Comparison of ENCODE assay signal across 27 cellular contexts in genomic region chr10:111139567-111139966, GRCh38.
"Had no signal": no experiment of that assay in that cellular context is flagged by ENCODE, and none has a peak within 500 bp of the region (broad histone marks: within the 10 kb centered on the region; RNA-seq: fewer than 3 reads in every experiment).

No MANE protein-coding gene starts in this region.

- FAIRE-seq: keratinocyte had no signal

- DNase-seq: hippocampal formation; left colon; left ventricle myocardium inferior; mesendoderm; naive B cell; natural killer cell; nephron progenitor cell; occipital lobe; psoas muscle; right cardiac atrium; stimulated activated CD4-positive, alpha-beta T cell treated with anti-CD3 and anti-CD28 coated beads, Interleukin-12 subunit alpha, Interleukin-12 subunit beta, amount 100 ng/mL, for 4 hours; stimulated activated CD4-positive, alpha-beta T cell treated with anti-CD3 and anti-CD28 coated beads, Interleukin-15, amount 100 ng/mL, for 24 hours; stimulated activated CD4-positive, alpha-beta T cell treated with anti-CD3 and anti-CD28 coated beads, Interleukin-2, amount 100 ng/mL, for 24 hours; stimulated activated CD4-positive, alpha-beta T cell treated with anti-CD3 and anti-CD28 coated beads, Interleukin-4, amount 100 ng/mL, for 1 hour; stimulated activated naive CD4-positive, alpha-beta T cell; tibial artery; trophoblast cell; uterus had no signal

- H3K27me3 ChIP-seq: neutrophil, uterus had no signal

- ATAC-seq: left colon, natural killer cell, psoas muscle, right cardiac atrium, sciatic nerve had no signal

- H3K4me1 ChIP-seq: left ventricle myocardium inferior, parathyroid adenoma, psoas muscle, suprapubic skin, tibial artery, uterus had no signal

- H3K36me3 ChIP-seq: left ventricle myocardium inferior, neural progenitor cell, neutrophil, suprapubic skin, thoracic aorta, tibial artery, uterus had no signal

- H3K4me3 ChIP-seq: left ventricle myocardium inferior, lung, neural progenitor cell, psoas muscle, skin epidermis, suprapubic skin, thoracic aorta, tibial artery, uterus had no signal

- H3K9me3 ChIP-seq: left ventricle myocardium inferior, neutrophil, psoas muscle, suprapubic skin, thoracic aorta, tibial artery, uterus had no signal

- H3K79me2 ChIP-seq: parathyroid adenoma had no signal

- H2AFZ ChIP-seq: neural progenitor cell, parathyroid adenoma had no signal

- H3K9ac ChIP-seq: neural progenitor cell, parathyroid adenoma had no signal

- H3K4me2 ChIP-seq: neural progenitor cell had no signal

- H3K27ac ChIP-seq: left ventricle myocardium inferior, neural progenitor cell, neutrophil, parathyroid adenoma, psoas muscle, skin epidermis, suprapubic skin, thoracic aorta, tibial artery, uterus had no signal
